In the genomic region with DNA sequence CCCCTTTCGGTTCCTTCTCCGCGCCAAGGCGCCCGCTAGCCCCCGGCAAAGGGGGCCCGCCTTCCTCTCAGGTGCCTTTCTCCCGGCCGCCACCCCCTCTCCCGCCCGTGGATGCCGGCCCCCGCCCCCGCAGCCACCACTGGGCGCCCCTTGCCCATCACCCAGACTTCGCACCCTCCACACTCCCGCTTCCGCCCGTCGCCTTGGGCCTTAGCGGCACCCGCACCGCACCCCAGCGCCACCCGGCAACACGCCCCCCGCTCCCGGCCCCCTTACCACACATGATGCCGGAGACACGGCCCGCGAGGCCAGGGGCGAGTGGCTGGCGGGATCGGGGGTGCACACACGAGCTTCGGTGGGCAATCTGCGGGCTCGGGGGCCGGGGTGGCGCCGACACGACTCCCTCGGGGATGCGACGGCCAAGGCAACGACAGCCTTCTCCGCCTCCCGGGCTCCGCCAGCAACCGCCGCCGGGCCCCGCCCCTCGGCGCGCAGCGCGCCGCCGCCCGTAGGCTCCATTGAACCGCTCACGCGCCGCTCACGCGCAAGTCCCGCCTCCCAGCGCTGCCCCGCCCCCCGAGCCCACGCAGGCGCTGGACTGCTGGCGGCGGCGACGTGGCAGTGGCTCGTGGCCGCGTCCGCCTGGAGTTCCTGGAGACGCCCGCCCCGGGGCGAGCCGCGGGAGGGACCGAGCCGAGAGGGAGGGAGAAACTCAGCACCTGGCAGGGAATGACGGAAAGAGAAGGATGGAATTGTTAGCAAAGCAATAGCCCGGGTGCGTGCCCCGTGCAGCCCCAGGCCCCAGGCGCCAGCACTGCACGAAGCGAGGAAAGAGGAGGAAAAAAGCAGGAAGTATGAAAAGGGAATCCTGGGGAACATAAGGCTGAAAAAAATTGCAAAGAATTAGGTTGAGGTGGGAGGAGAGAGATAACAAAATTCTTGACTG, we compare ENCODE assay signal across 1 cellular context.
TF ChIP-seq lines count a peak whose summit lies in the region.

A gene (minus strand): TSS at position 439 of the 946 bp plus-strand sequence. CDS start 156 bp downstream, at position 283.

TF ChIP-seq in K562, 482 proteins besides CTCF, POLR2A, EP300 and RAD21 (continued from another document and continues in another):
- TF ChIP-seq, protein P1, sequence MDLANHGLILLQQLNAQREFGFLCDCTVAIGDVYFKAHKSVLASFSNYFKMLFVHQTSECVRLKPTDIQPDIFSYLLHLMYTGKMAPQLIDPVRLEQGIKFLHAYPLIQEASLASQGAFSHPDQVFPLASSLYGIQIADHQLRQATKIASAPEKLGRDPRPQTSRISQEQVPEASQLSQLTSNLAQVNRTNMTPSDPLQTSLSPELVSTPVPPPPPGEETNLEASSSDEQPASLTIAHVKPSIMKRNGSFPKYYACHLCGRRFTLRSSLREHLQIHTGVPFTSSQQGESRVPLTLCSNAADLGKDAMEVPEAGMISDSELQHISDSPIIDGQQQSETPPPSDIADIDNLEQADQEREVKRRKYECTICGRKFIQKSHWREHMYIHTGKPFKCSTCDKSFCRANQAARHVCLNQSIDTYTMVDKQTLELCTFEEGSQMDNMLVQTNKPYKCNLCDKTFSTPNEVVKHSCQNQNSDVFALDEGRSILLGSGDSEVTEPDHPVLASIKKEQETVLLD (IDR thresholded peaks at IDR 0.05) = 0 out of 2 replicates have a peak, but pooled peaks have one; percentile 36
- TF ChIP-seq ARHGAP35 (IDR thresholded peaks at IDR 0.05; ENCODE audit: partially characterized antibody) (peak; percentile 20), FIP1L1 (IDR thresholded peaks at IDR 0.05; ENCODE audit: low read depth, low read length, poor library complexity, severe bottlenecking) (peak; percentile 42), SIN3A (IDR thresholded peaks at IDR 0.05; ENCODE audit: borderline replicate concordance in 2 of 2, control insufficient read depth in 1 of 2, low read depth in 2 of 2, low read length in 2 of 2) (peak in 1 of 2 experiments; percentile 85; a peak in 2 of 4 replicates), SUPT5H (IDR thresholded peaks at IDR 0.05) (peak; percentile 93), KLF16 (IDR thresholded peaks at IDR 0.05) (no peak), MEIS2 (IDR thresholded peaks at IDR 0.05; ENCODE audit: partially characterized antibody) (peak; percentile 90), PRMT5 (CRISPR knock-in tag; IDR thresholded peaks at IDR 0.05) (0 out of 2 replicates have a peak, but pooled peaks have one; percentile 53), PCBP1 (IDR thresholded peaks at IDR 0.05; ENCODE audit: low read depth, low read length, poor library complexity, severe bottlenecking) (peak; percentile 71), NELFE (IDR thresholded peaks at IDR 0.05; ENCODE audit: insufficient read depth, insufficient read length) (no peak), NR2C1 (IDR thresholded peaks at IDR 0.05) (no peak), NR2C1 (tag; IDR thresholded peaks at IDR 0.05) (no peak), MTA1 (IDR thresholded peaks at IDR 0.05; ENCODE audit: borderline replicate concordance) (no peak), ATF7 (IDR thresholded peaks at IDR 0.05) (peak; percentile 80), HDAC8 (tag; IDR thresholded peaks at IDR 0.05) (0 out of 2 replicates have a peak, but pooled peaks have one; percentile 42), JUND (IDR thresholded peaks at IDR 0.05; ENCODE audit: borderline replicate concordance, low read depth, low read length) (peak; percentile 7; the same call in 1 of the 2 replicates), JUND (tag; IDR thresholded peaks at IDR 0.05; ENCODE audit: borderline replicate concordance, low read depth, low read length) (no peak; the same call in 2 of the 3 replicates), DNMT1 (IDR thresholded peaks at IDR 0.05) (0 out of 2 replicates have a peak, but pooled peaks have one; percentile 69), RBM25 (IDR thresholded peaks at IDR 0.05; ENCODE audit: low read depth, low read length, severe bottlenecking) (peak; percentile 99), ETV5 (CRISPR knock-in tag; IDR thresholded peaks at IDR 0.05; ENCODE audit: low read depth) (no peak; the same call in 1 of the 2 replicates), ZC3H8 (IDR thresholded peaks at IDR 0.05) (no peak), HMGN3 (IDR thresholded peaks at IDR 0.05; ENCODE audit: borderline replicate concordance, extremely low read depth, insufficient read length, low read depth, low read length) (peak; percentile 60), POLR2AphosphoS5 (IDR thresholded peaks at IDR 0.05; ENCODE audit: control insufficient read depth, insufficient read depth, low read depth, low read length) (peak; percentile 84; the same call in 1 of the 2 replicates), ELF2 (CRISPR knock-in tag; IDR thresholded peaks at IDR 0.05) (0 out of 2 replicates have a peak, but pooled peaks have one; percentile 58), TAF7 (tag; IDR thresholded peaks at IDR 0.05) (peak; percentile 57; the same call in 1 of the 2 replicates)
- TF ChIP-seq, protein P2, sequence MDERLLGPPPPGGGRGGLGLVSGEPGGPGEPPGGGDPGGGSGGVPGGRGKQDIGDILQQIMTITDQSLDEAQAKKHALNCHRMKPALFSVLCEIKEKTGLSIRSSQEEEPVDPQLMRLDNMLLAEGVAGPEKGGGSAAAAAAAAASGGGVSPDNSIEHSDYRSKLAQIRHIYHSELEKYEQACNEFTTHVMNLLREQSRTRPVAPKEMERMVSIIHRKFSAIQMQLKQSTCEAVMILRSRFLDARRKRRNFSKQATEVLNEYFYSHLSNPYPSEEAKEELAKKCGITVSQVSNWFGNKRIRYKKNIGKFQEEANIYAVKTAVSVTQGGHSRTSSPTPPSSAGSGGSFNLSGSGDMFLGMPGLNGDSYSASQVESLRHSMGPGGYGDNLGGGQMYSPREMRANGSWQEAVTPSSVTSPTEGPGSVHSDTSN (CRISPR knock-in tag; IDR thresholded peaks at IDR 0.05; ENCODE audit: low read depth) = peak; percentile 69
- TF ChIP-seq, protein P2 (tag; conservative IDR thresholded peaks at IDR 0.05; ENCODE audit: low read depth) = no peak
- TF ChIP-seq, protein P3, sequence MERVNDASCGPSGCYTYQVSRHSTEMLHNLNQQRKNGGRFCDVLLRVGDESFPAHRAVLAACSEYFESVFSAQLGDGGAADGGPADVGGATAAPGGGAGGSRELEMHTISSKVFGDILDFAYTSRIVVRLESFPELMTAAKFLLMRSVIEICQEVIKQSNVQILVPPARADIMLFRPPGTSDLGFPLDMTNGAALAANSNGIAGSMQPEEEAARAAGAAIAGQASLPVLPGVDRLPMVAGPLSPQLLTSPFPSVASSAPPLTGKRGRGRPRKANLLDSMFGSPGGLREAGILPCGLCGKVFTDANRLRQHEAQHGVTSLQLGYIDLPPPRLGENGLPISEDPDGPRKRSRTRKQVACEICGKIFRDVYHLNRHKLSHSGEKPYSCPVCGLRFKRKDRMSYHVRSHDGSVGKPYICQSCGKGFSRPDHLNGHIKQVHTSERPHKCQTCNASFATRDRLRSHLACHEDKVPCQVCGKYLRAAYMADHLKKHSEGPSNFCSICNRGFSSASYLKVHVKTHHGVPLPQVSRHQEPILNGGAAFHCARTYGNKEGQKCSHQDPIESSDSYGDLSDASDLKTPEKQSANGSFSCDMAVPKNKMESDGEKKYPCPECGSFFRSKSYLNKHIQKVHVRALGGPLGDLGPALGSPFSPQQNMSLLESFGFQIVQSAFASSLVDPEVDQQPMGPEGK (CRISPR knock-in tag; IDR thresholded peaks at IDR 0.05; ENCODE audit: borderline replicate concordance) = no peak
- TF ChIP-seq, protein P4, sequence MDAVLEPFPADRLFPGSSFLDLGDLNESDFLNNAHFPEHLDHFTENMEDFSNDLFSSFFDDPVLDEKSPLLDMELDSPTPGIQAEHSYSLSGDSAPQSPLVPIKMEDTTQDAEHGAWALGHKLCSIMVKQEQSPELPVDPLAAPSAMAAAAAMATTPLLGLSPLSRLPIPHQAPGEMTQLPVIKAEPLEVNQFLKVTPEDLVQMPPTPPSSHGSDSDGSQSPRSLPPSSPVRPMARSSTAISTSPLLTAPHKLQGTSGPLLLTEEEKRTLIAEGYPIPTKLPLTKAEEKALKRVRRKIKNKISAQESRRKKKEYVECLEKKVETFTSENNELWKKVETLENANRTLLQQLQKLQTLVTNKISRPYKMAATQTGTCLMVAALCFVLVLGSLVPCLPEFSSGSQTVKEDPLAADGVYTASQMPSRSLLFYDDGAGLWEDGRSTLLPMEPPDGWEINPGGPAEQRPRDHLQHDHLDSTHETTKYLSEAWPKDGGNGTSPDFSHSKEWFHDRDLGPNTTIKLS (IDR thresholded peaks at IDR 0.05; ENCODE audit: borderline replicate concordance, low read depth) = peak; percentile 100
- TF ChIP-seq, protein P5, sequence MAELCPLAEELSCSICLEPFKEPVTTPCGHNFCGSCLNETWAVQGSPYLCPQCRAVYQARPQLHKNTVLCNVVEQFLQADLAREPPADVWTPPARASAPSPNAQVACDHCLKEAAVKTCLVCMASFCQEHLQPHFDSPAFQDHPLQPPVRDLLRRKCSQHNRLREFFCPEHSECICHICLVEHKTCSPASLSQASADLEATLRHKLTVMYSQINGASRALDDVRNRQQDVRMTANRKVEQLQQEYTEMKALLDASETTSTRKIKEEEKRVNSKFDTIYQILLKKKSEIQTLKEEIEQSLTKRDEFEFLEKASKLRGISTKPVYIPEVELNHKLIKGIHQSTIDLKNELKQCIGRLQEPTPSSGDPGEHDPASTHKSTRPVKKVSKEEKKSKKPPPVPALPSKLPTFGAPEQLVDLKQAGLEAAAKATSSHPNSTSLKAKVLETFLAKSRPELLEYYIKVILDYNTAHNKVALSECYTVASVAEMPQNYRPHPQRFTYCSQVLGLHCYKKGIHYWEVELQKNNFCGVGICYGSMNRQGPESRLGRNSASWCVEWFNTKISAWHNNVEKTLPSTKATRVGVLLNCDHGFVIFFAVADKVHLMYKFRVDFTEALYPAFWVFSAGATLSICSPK (IDR thresholded peaks at IDR 0.05; ENCODE audit: borderline replicate concordance) = 0 out of 2 replicates have a peak, but pooled peaks have one; percentile 32
- TF ChIP-seq, protein P6, sequence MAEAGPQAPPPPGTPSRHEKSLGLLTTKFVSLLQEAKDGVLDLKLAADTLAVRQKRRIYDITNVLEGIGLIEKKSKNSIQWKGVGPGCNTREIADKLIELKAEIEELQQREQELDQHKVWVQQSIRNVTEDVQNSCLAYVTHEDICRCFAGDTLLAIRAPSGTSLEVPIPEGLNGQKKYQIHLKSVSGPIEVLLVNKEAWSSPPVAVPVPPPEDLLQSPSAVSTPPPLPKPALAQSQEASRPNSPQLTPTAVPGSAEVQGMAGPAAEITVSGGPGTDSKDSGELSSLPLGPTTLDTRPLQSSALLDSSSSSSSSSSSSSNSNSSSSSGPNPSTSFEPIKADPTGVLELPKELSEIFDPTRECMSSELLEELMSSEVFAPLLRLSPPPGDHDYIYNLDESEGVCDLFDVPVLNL (CRISPR knock-in tag; IDR thresholded peaks at IDR 0.05; ENCODE audit: low read depth) = no peak
- TF ChIP-seq, protein P7, sequence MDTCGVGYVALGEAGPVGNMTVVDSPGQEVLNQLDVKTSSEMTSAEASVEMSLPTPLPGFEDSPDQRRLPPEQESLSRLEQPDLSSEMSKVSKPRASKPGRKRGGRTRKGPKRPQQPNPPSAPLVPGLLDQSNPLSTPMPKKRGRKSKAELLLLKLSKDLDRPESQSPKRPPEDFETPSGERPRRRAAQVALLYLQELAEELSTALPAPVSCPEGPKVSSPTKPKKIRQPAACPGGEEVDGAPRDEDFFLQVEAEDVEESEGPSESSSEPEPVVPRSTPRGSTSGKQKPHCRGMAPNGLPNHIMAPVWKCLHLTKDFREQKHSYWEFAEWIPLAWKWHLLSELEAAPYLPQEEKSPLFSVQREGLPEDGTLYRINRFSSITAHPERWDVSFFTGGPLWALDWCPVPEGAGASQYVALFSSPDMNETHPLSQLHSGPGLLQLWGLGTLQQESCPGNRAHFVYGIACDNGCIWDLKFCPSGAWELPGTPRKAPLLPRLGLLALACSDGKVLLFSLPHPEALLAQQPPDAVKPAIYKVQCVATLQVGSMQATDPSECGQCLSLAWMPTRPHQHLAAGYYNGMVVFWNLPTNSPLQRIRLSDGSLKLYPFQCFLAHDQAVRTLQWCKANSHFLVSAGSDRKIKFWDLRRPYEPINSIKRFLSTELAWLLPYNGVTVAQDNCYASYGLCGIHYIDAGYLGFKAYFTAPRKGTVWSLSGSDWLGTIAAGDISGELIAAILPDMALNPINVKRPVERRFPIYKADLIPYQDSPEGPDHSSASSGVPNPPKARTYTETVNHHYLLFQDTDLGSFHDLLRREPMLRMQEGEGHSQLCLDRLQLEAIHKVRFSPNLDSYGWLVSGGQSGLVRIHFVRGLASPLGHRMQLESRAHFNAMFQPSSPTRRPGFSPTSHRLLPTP (IDR thresholded peaks at IDR 0.05; ENCODE audit: borderline replicate concordance, extremely low read depth, insufficient read length) = no peak
